In genomic region chr3:194725346-194725745, GRCh38 we compare ENCODE assay signal across 24 cellular contexts. TPM values are rescaled to one million over a fixed set of nuclear protein-coding genes. Genes with fewer than 3 reads are reported as not detected.
DNase-seq lines count a peak whose midpoint lies in the region; ATAC-seq and TF ChIP-seq lines count a peak whose summit lies in the region.
"Had no signal": no experiment of that assay in that cellular context is flagged by ENCODE, and none has a peak within 500 bp of the region (broad histone marks: within the 10 kb centered on the region; RNA-seq: fewer than 3 reads in every experiment).

No MANE protein-coding gene starts in this region.

- H3K4me1 Mint-ChIP-seq in activated T-helper 17 cell treated with anti-CD3 and anti-CD28 coated beads, Interleukin-2, amount 50 U/mL, for 72 hours = no peaks in the 10 kb centered on the region
- no peaks in the 10 kb centered on the region for H3K4me1 Mint-ChIP-seq in activated naive CD4-positive, alpha-beta T cell treated with anti-CD3 and anti-CD28 coated beads, Interleukin-2, amount 10 ng/mL, durations not matched to agents 7 days and 5 days
- H3K4me1 Mint-ChIP-seq: CD14-positive monocyte had no signal

- H3K27me3 Mint-ChIP-seq in activated T-helper 17 cell treated with anti-CD3 and anti-CD28 coated beads, Interleukin-2, amount 50 U/mL, for 72 hours = peaks cover 9% of the 10 kb centered on the region
- peaks cover 22% of the 10 kb centered on the region for H3K27me3 Mint-ChIP-seq in activated naive CD4-positive, alpha-beta T cell treated with anti-CD3 and anti-CD28 coated beads, Interleukin-2, amount 10 ng/mL, durations not matched to agents 7 days and 5 days

- CTCF ChIA-PET in activated naive CD4-positive, alpha-beta T cell treated with anti-CD3 and anti-CD28 coated beads, Interleukin-2, amount 10 ng/mL, durations not matched to agents 7 days and 5 days (lab: Charles Lee) = no interaction called here

- H3K27ac Mint-ChIP-seq in activated T-helper 17 cell treated with anti-CD3 and anti-CD28 coated beads, Interleukin-2, amount 50 U/mL, for 72 hours = peak overlapping the region; percentile 12
- H3K27ac Mint-ChIP-seq in activated naive CD4-positive, alpha-beta T cell treated with anti-CD3 and anti-CD28 coated beads, Interleukin-2, amount 10 ng/mL, durations not matched to agents 7 days and 5 days = no peak overlapping the region
- H3K27ac Mint-ChIP-seq: CD4-positive, CD25-positive, alpha-beta regulatory T cell had no signal

- TF ChIP-seq CTCF in right atrium auricular region (IDR thresholded peaks at IDR 0.05) = no peak

- H3K27ac ChIP-seq in right atrium auricular region = no peak overlapping the region

- H3K4me3 ChIP-seq in right atrium auricular region = no peak overlapping the region
- H3K4me3 ChIP-seq: BLaER1, GM12878 had no signal

- H3K4me1 ChIP-seq in right atrium auricular region = no peaks in the 10 kb centered on the region

- no peaks in the 10 kb centered on the region for H3K9me3 ChIP-seq in right atrium auricular region
- H3K9me3 ChIP-seq: BE2C, BLaER1 had no signal

- H3K36me3 Mint-ChIP-seq in activated T-helper 17 cell treated with anti-CD3 and anti-CD28 coated beads, Interleukin-2, amount 50 U/mL, for 72 hours (ENCODE audit: low read depth) = no peaks in the 10 kb centered on the region
- no peaks in the 10 kb centered on the region for H3K36me3 Mint-ChIP-seq in activated naive CD4-positive, alpha-beta T cell treated with anti-CD3 and anti-CD28 coated beads, Interleukin-2, amount 10 ng/mL, durations not matched to agents 7 days and 5 days
- H3K36me3 Mint-ChIP-seq: CD14-positive monocyte; CD4-positive, alpha-beta memory T cell; CD4-positive, CD25-positive, alpha-beta regulatory T cell; CD8-positive, alpha-beta memory T cell had no signal

- no peaks in the 10 kb centered on the region for H3K9me3 Mint-ChIP-seq in activated T-helper 17 cell treated with anti-CD3 and anti-CD28 coated beads, Interleukin-2, amount 50 U/mL, for 72 hours
- H3K9me3 Mint-ChIP-seq in activated naive CD4-positive, alpha-beta T cell treated with anti-CD3 and anti-CD28 coated beads, Interleukin-2, amount 10 ng/mL, durations not matched to agents 7 days and 5 days = no peaks in the 10 kb centered on the region
- H3K9me3 Mint-ChIP-seq: CD4-positive, alpha-beta memory T cell; CD8-positive, alpha-beta memory T cell had no signal

- intact Hi-C loops in cardiac septum (cut with DNase I) = no loop called here

- no peak overlapping the region for H3K4me3 Mint-ChIP-seq in activated T-helper 17 cell treated with anti-CD3 and anti-CD28 coated beads, Interleukin-2, amount 50 U/mL, for 72 hours
- H3K4me3 Mint-ChIP-seq in activated naive CD4-positive, alpha-beta T cell treated with anti-CD3 and anti-CD28 coated beads, Interleukin-2, amount 10 ng/mL, durations not matched to agents 7 days and 5 days = no peak overlapping the region
- H3K4me3 Mint-ChIP-seq: CD14-positive monocyte; CD4-positive, CD25-positive, alpha-beta regulatory T cell had no signal

- H3K36me3 ChIP-seq in right atrium auricular region = no peaks in the 10 kb centered on the region
- H3K36me3 ChIP-seq: BE2C, BLaER1 had no signal

- ATAC-seq in activated T-helper 17 cell treated with anti-CD3 and anti-CD28 coated beads, Interleukin-2, amount 50 U/mL, for 72 hours (replicated peaks) = no peak
- ATAC-seq: GM12878 had no signal

- no peaks in the 10 kb centered on the region for H3K27me3 ChIP-seq in right atrium auricular region
- H3K27me3 ChIP-seq: BE2C, BLaER1 had no signal

- peak; percentile 19 for DNase-seq in cardiac septum (ENCODE audit: low spot score)
- DNase-seq in right atrium auricular region (ENCODE audit: low spot score) = no peak
- DNase-seq in islet precursor cell = peak; percentile 51
- no peak for DNase-seq in activated naive CD4-positive, alpha-beta T cell treated with anti-CD3 and anti-CD28 coated beads, Interleukin-2, amount 10 ng/mL, durations not matched to agents 7 days and 5 days
- DNase-seq in stimulated activated CD4-positive, alpha-beta T cell treated with anti-CD3 and anti-CD28 coated beads, Interleukin-2, amount 100 ng/mL, for 24 hours = no peak
- DNase-seq: 8988T; ACHN; BE2C; C1 segment of cervical spinal cord; CD4-positive, alpha-beta memory T cell; CD4-positive, CD25-positive, alpha-beta regulatory T cell; CD8-positive, alpha-beta memory T cell; COR-L47; DMS 273 treated with DMSO at 0.1 percent for 48 hours; DMS153; DMS53; DMS79; DND-41; EL; GDM1 had no signal

RNA-seq across cellular contexts. Expression of gene FAM43A, which starts 39.7 kb away (rescaled TPM):
- 33.9 TPM for total RNA-seq in cardiac septum
- total RNA-seq in right atrium auricular region = 10 to 100 TPM; 10.9 to 12.5 TPM
- 10 to 100 TPM in 1 of 2 donors, 1 to 10 TPM in 1; 7.1 to 32.6 TPM for total RNA-seq in activated T-helper 17 cell treated with anti-CD3 and anti-CD28 coated beads, Interleukin-2, amount 50 U/mL, for 72 hours

RNA-seq across cellular contexts. Expression of gene LSG1, which starts 53.4 kb away (rescaled TPM):
- total RNA-seq in cardiac septum = 21.3 TPM
- total RNA-seq in right atrium auricular region = 10 to 100 TPM; 15.1 to 20.5 TPM
- total RNA-seq in activated T-helper 17 cell treated with anti-CD3 and anti-CD28 coated beads, Interleukin-2, amount 50 U/mL, for 72 hours = 10 to 100 TPM; 37.9 to 46.9 TPM

Comparison
In these comparisons a context has a peak if more than half of its experiments do, and no peak if none do; other contexts are left out.
1. DNase-seq: peak in cardiac septum (single experiment) and islet precursor cell (single experiment); none in right atrium auricular region (single experiment), activated naive CD4-positive, alpha-beta T cell treated with anti-CD3 and anti-CD28 coated beads, Interleukin-2, amount 10 ng/mL, durations not matched to agents 7 days and 5 days (single experiment) and stimulated activated CD4-positive, alpha-beta T cell treated with anti-CD3 and anti-CD28 coated beads, Interleukin-2, amount 100 ng/mL, for 24 hours (0 of 2).